ENCODE assay signal across 35 cellular contexts in the genomic region with DNA sequence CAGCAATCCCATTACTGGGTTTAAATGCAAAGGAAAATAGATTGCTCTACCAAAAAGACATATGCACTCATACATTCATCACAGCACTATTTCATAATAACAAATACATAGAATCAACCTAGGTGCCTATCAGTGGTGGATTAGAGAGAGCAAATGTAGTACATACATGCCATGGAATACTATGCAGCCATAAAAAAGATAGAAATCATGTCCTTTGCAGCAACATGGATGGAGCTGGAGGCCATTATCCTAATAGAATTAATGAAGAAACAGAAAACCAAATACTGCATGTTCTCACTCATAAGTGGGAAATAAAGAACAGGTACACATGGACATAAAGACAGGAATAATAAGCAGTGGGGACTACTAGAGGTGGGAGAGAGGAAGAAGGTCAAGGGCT.
"Had no signal": no experiment of that assay in that cellular context is flagged by ENCODE, and none has a peak within 500 bp of the region (broad histone marks: within the 10 kb centered on the region; RNA-seq: fewer than 3 reads in every experiment).

No MANE protein-coding gene starts in this region.

- H3K9me3 ChIP-seq: MG63 had no signal

- H3K27me3 ChIP-seq: MG63 had no signal

- DNase-seq: Karpas-422, Kasumi-1, MG63, MM.1S, MV-4-11, NCI-H1048, NCI-H1092, NCI-H1092 treated with DMSO at 0.1 percent for 48 hours, NCI-H1105, NCI-H1105 treated with DMSO at 0.1 percent for 48 hours, NCI-H1417, NCI-H1417 treated with DMSO at 0.1 percent for 48 hours, NCI-H1436, NCI-H1436 treated with DMSO at 0.1 percent for 48 hours, NCI-H146, NCI-H1694, NCI-H1694 treated with DMSO at 0.1 percent for 48 hours, NCI-H187, NCI-H187 treated with DMSO at 0.1 percent for 48 hours, NCI-H1930, NCI-H2029, NCI-H2029 treated with DMSO at 0.1 percent for 48 hours, NCI-H2081, NCI-H2081 treated with DMSO at 0.1 percent for 48 hours, NCI-H2107, NCI-H2171, NCI-H2171 treated with DMSO at 0.1 percent for 48 hours, NCI-H2227 treated with DMSO at 0.1 percent for 48 hours, NCI-H226, NCI-H345, NCI-H446, NCI-H446 treated with DMSO at 0.1 percent for 48 hours, NCI-H510A, NCI-H510A treated with DMSO at 0.1 percent for 48 hours, NCI-H524 had no signal

- H3K4me3 ChIP-seq: MG63 had no signal

- H3K36me3 ChIP-seq: MG63 had no signal
